Comparison of ENCODE assay signal across 2 cellular contexts in the genomic region with DNA sequence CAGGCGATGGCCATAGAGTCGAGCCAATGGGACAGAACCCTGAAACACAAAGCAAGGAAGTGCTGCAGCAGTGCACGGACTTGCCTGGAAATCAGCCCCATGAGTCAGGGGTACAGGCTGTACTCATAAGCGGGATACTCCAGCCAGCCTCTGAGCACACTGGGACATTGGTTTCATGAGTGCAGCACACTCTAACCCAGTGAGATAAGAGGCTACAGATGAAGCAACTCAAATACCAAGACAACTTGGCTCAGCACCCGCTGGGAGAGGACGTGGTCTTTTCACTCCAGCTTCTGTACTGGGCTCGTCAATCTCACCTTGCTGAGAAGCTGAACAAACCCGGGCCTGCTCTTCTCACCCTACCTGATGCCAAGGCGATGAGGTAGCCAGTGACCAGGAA.
TF ChIP-seq lines count a peak whose summit lies in the region.

No MANE protein-coding gene starts in this region.

TF ChIP-seq in H1, 55 proteins besides CTCF, POLR2A, EP300 and RAD21 (continued from another document):
- TF ChIP-seq ASH2L (IDR thresholded peaks at IDR 0.05; ENCODE audit: low read length) (no peak), POLR2AphosphoS5 (IDR thresholded peaks at IDR 0.05; ENCODE audit: low read depth, low read length) (no peak), TAF1 (IDR thresholded peaks at IDR 0.05; ENCODE audit: low read depth, low read length) (no peak), RXRA (IDR thresholded peaks at IDR 0.05; ENCODE audit: insufficient read depth, low read depth, low read length) (no peak), SP1 (IDR thresholded peaks at IDR 0.05; ENCODE audit: low read depth, low read length) (no peak), BRCA1 (IDR thresholded peaks at IDR 0.05; ENCODE audit: low read depth, low read length) (no peak), JUND (IDR thresholded peaks at IDR 0.05; ENCODE audit: low read length) (no peak), EZH2 (IDR thresholded peaks at IDR 0.05; ENCODE audit: low read depth, low read length, severe bottlenecking) (no peak), TEAD4 (IDR thresholded peaks at IDR 0.05; ENCODE audit: low read depth, low read length) (no peak), BACH1 (IDR thresholded peaks at IDR 0.05; ENCODE audit: low read length) (no peak)
TF ChIP-seq in H1: peak in this region for 0.

TF ChIP-seq in SK-N-SH treated with all-trans-retinoic acid at 6 μM for 48 hours, 23 proteins besides CTCF, POLR2A, EP300 and RAD21 (continued from another document):
- TF ChIP-seq, protein P1, sequence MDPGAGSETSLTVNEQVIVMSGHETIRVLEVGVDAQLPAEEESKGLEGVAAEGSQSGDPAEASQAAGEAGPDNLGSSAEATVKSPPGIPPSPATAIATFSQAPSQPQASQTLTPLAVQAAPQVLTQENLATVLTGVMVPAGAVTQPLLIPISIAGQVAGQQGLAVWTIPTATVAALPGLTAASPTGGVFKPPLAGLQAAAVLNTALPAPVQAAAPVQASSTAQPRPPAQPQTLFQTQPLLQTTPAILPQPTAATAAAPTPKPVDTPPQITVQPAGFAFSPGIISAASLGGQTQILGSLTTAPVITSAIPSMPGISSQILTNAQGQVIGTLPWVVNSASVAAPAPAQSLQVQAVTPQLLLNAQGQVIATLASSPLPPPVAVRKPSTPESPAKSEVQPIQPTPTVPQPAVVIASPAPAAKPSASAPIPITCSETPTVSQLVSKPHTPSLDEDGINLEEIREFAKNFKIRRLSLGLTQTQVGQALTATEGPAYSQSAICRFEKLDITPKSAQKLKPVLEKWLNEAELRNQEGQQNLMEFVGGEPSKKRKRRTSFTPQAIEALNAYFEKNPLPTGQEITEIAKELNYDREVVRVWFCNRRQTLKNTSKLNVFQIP (CRISPR knock-in tag; IDR thresholded peaks at IDR 0.05; ENCODE audit: borderline replicate concordance, low read depth): no peak
- TF ChIP-seq TOX (CRISPR knock-in tag; IDR thresholded peaks at IDR 0.05; ENCODE audit: borderline replicate concordance): no peak
- no peak for TF ChIP-seq ZC3H10 (CRISPR knock-in tag; IDR thresholded peaks at IDR 0.05)
- TF ChIP-seq PPARA (CRISPR knock-in tag; IDR thresholded peaks at IDR 0.05; ENCODE audit: borderline replicate concordance): no peak
- TF ChIP-seq RARB (CRISPR knock-in tag; IDR thresholded peaks at IDR 0.05): no peak
- TF ChIP-seq BACH2 (CRISPR knock-in tag; IDR thresholded peaks at IDR 0.05; ENCODE audit: borderline replicate concordance): no peak
- TF ChIP-seq ZFP3 (CRISPR knock-in tag; IDR thresholded peaks at IDR 0.05): no peak
- TF ChIP-seq OSR1 (CRISPR knock-in tag; IDR thresholded peaks at IDR 0.05): no peak
- no peak for TF ChIP-seq SNAI2 (CRISPR knock-in tag; IDR thresholded peaks at IDR 0.05)
